ENCODE assay signal across 9 cellular contexts in the genomic region with DNA sequence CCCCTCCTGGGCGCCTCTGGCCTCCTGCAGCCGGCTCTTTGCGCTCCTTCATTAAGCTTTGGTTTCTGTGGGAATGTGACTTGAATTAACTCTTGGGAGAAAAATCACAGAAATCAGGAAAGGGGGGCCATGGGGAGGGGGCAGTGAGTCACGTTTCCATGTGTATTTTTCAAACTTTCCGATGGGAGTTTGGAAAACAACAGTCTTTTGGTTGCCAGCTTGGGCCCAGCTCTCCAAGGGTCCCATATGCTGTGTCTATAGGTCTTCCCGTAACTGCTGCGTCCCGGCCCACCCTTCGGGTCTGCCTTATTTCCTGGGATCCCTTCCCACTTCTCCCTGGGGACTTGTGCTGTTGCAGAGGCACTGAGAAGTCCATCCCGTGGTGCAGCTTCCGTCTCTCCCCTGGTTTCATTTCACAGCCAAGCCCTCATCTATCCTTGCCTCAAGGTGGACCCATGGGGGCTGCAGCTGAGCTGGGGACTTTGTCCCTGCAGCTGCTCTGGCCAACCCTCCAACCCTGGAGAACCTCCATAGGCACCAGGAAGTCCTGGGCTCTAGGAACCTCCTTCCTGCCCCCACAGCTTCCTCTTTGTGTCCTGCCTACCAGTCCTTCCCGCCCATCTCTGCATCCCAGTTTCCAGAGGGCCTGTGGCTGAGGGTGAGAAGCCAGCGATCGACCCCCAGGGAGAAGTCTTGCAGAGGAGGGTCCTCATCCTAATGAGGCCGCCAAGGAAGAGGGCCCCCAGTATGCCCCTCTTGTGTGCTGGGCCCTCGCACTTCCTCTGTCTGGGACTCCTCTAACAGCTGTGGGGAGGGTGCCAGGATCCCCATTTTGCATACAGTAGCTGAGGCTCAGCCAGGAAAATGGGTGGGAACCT. TPM values are rescaled to one million over a fixed set of nuclear protein-coding genes. Genes with fewer than 3 reads are reported as not detected.
DNase-seq lines count a peak whose midpoint lies in the region; ATAC-seq and TF ChIP-seq lines count a peak whose summit lies in the region.
"Had no signal": no experiment of that assay in that cellular context is flagged by ENCODE, and none has a peak within 500 bp of the region (broad histone marks: within the 10 kb centered on the region; RNA-seq: fewer than 3 reads in every experiment).

No MANE protein-coding gene starts in this region.

- no peak overlapping the region for H3K4me3 Mint-ChIP-seq in mesothelial cell of epicardium

- intact Hi-C loops in breast epithelium (cut with DNase I; ENCODE audit: low total_unique reads) = no loop called here

- DNase-seq in HT1080 (ENCODE audit: low read depth) (peak; percentile 53), breast epithelium (ENCODE audit: low spot score in 2 of 2) (no peak), mesothelial cell of epicardium (ENCODE audit: low spot score in 2 of 2, unreplicated experiment in 2 of 2) (no peak), NCI-H2196 treated with DMSO at 0.1 percent for 48 hours (lab: John Stamatoyannopoulos, UW; ENCODE audit: unreplicated experiment) (no peak)
- DNase-seq: activated CD4-positive, CD25-positive, alpha-beta regulatory T cell treated with anti-CD3 and anti-CD28 coated beads, Interleukin-2, amount 50 U/mL, for 72 hours had no signal

- H3K27me3 ChIP-seq in breast epithelium = no peaks in the 10 kb centered on the region

- ATAC-seq in HG02678 (IDR thresholded peaks at IDR 0.05; ENCODE audit: unreplicated experiment) = no peak
- ATAC-seq in HG03097 (IDR thresholded peaks at IDR 0.05; ENCODE audit: low FRiP score, unreplicated experiment) = no peak
- ATAC-seq in GM19351 (IDR thresholded peaks at IDR 0.05; ENCODE audit: unreplicated experiment) = no peak

- peaks cover 36 to 39% of the 10 kb centered on the region in 2 donors for H3K4me1 ChIP-seq in breast epithelium

- H3K27ac Mint-ChIP-seq in mesothelial cell of epicardium = peak overlapping the region; percentile 99

- H3K27me3 Mint-ChIP-seq in mesothelial cell of epicardium (ENCODE audit: low read depth) = no peaks in the 10 kb centered on the region

- no peak for TF ChIP-seq POLR2A in breast epithelium (IDR thresholded peaks at IDR 0.05)

- H3K4me3 ChIP-seq in breast epithelium = peak overlapping the region in 2 of 3 donors; percentile 2 to 39

- H3K4me1 Mint-ChIP-seq in mesothelial cell of epicardium = peaks cover 62% of the 10 kb centered on the region

- TF ChIP-seq CTCF in 22Rv1 (IDR thresholded peaks at IDR 0.05) (no peak), breast epithelium (IDR thresholded peaks at IDR 0.05) (no peak), mesothelial cell of epicardium (IDR thresholded peaks at IDR 0.05; ENCODE audit: unreplicated experiment) (no peak)

- no peaks in the 10 kb centered on the region for H3K9me3 Mint-ChIP-seq in mesothelial cell of epicardium

- H3K27ac ChIP-seq in 22Rv1 (peak overlapping the region; percentile 67), breast epithelium (peak overlapping the region; percentile 99)

- no peaks in the 10 kb centered on the region for H3K36me3 Mint-ChIP-seq in mesothelial cell of epicardium

- H3K9me3 ChIP-seq in breast epithelium = no peaks in the 10 kb centered on the region

- H3K36me3 ChIP-seq in breast epithelium = no peaks in the 10 kb centered on the region

RNA-seq across cellular contexts. Expression of a gene that starts 11.6 kb away (rescaled TPM):
- 835 and 846 TPM in 2 replicates for total RNA-seq in HT1080 (2014; rRNA removed; shearing (Covaris generic))
- 456 and 481 TPM in 2 replicates for polyA plus RNA-seq in HT1080 (2015; cell fraction: cytosol; rRNA removed)
- 1,205 and 1,213 TPM in 2 replicates for polyA plus RNA-seq in HT1080 (2015; cell fraction: nucleus; rRNA removed)
- total RNA-seq in breast epithelium = 100 to 1,000 TPM; 292 to 367 (median 319) TPM
- total RNA-seq in mesothelial cell of epicardium = 91.7 to 96.9 TPM (median 92.4 TPM) in 3 replicates

RNA-seq across cellular contexts. Expression of a gene that starts 20.6 kb away (rescaled TPM):
- total RNA-seq in HT1080 (2014; rRNA removed; shearing (Covaris generic)) = 3.4 and 5.2 TPM in 2 replicates
- polyA plus RNA-seq in HT1080 (2015; cell fraction: cytosol; rRNA removed) = 5.8 and 6.2 TPM in 2 replicates
- polyA plus RNA-seq in HT1080 (2015; cell fraction: nucleus; rRNA removed) = 7.4 and 9.4 TPM in 2 replicates
- total RNA-seq in breast epithelium = 1 to 10 TPM in 2 of 3 donors, under 1 TPM in 1; 0.32 to 1.3 (median 1.3) TPM
- 107 to 112 TPM (median 112 TPM) in 3 replicates for total RNA-seq in mesothelial cell of epicardium

RNA-seq across cellular contexts. Expression of a gene that starts 41.9 kb away (rescaled TPM):
- total RNA-seq in HT1080 (2014; rRNA removed; shearing (Covaris generic)) = 0.06 TPM in 1 of 2 replicates, not detected in the other
- polyA plus RNA-seq in HT1080 (2015; cell fraction: cytosol; rRNA removed) = not detected in 2 replicates
- not detected in 2 replicates for polyA plus RNA-seq in HT1080 (2015; cell fraction: nucleus; rRNA removed)
- 10 to 100 TPM in 2 of 3 donors, not detected in 1; 40.3 to 68.6 TPM for total RNA-seq in breast epithelium
- 51.1 to 52.6 TPM (median 51.2 TPM) in 3 replicates for total RNA-seq in mesothelial cell of epicardium

RNA-seq across cellular contexts. Expression of a gene that starts 48.3 kb away (rescaled TPM):
- 67.1 and 78.0 TPM in 2 replicates for total RNA-seq in HT1080 (2014; rRNA removed; shearing (Covaris generic))
- polyA plus RNA-seq in HT1080 (2015; cell fraction: cytosol; rRNA removed) = 69.8 and 87.2 TPM in 2 replicates
- polyA plus RNA-seq in HT1080 (2015; cell fraction: nucleus; rRNA removed) = 19.7 and 26.7 TPM in 2 replicates
- total RNA-seq in breast epithelium = 10 to 100 TPM; 60.7 to 75.5 (median 69.8) TPM
- total RNA-seq in mesothelial cell of epicardium = 39.2 to 43.4 TPM (median 39.5 TPM) in 3 replicates

RNA-seq across cellular contexts. Expression of a gene that starts 49.3 kb away (rescaled TPM):
- 36.0 and 43.9 TPM in 2 replicates for total RNA-seq in HT1080 (2014; rRNA removed; shearing (Covaris generic))
- polyA plus RNA-seq in HT1080 (2015; cell fraction: cytosol; rRNA removed) = 32.1 and 32.8 TPM in 2 replicates
- polyA plus RNA-seq in HT1080 (2015; cell fraction: nucleus; rRNA removed) = 51.2 and 51.5 TPM in 2 replicates
- total RNA-seq in breast epithelium = 10 to 100 TPM; 22.1 to 27.1 (median 23.3) TPM
- 61.2 to 66.7 TPM (median 61.9 TPM) in 3 replicates for total RNA-seq in mesothelial cell of epicardium

Comparison
In these comparisons a context has a peak if more than half of its experiments do, and no peak if none do; other contexts are left out.
1. RNA of a gene that starts 20.6 kb away (total RNA-seq): 107 to 112 TPM in mesothelial cell of epicardium; 3.4 to 5.2 TPM in HT1080 and 0.32 to 1.3 TPM in breast epithelium; every median in the first group is over 10 times any median in the second.